1 cellular context compared by ENCODE assay signal in genomic region chr7:32179567-32179966, GRCh38.
TF ChIP-seq lines count a peak whose summit lies in the region.

No MANE protein-coding gene starts in this region.

TF ChIP-seq in IMR-90, 13 proteins besides CTCF, POLR2A, EP300 and RAD21:
- TF ChIP-seq RFX5 (IDR thresholded peaks at IDR 0.05; ENCODE audit: low read depth, low read length), result no peak
- TF ChIP-seq MXI1 (IDR thresholded peaks at IDR 0.05; ENCODE audit: borderline replicate concordance, low read depth, low read length), result no peak
- TF ChIP-seq SMC3 (IDR thresholded peaks at IDR 0.05; ENCODE audit: low read depth, low read length), result no peak
- TF ChIP-seq USF2 (IDR thresholded peaks at IDR 0.05; ENCODE audit: low read depth, low read length), result no peak
- TF ChIP-seq MAFK (IDR thresholded peaks at IDR 0.05; ENCODE audit: low read depth, low read length), result no peak
- no peak for TF ChIP-seq ELK1 (IDR thresholded peaks at IDR 0.05; ENCODE audit: borderline replicate concordance, low read depth, low read length)
- no peak for TF ChIP-seq MAZ (IDR thresholded peaks at IDR 0.05; ENCODE audit: borderline replicate concordance, low read depth, low read length)
- no peak for TF ChIP-seq CHD1 (IDR thresholded peaks at IDR 0.05; ENCODE audit: low read depth, low read length)
- no peak for TF ChIP-seq BHLHE40 (IDR thresholded peaks at IDR 0.05; ENCODE audit: low read depth, low read length)
- no peak for TF ChIP-seq RCOR1 (IDR thresholded peaks at IDR 0.05; ENCODE audit: insufficient replicate concordance, low read length)
- TF ChIP-seq FOS (IDR thresholded peaks at IDR 0.05; ENCODE audit: low read depth, low read length), result 0 out of 2 replicates have a peak, but pooled peaks have one; percentile 6
- peak; percentile 26; the same call in 1 of the 2 replicates for TF ChIP-seq CEBPB (IDR thresholded peaks at IDR 0.05; ENCODE audit: low read depth, low read length)
- TF ChIP-seq NFE2L2 (IDR thresholded peaks at IDR 0.05; ENCODE audit: low read depth, low read length), result no peak
